8 cellular contexts compared by ENCODE assay signal in genomic region chr7:25950488-25951413, GRCh38.
DNase-seq lines count a peak whose midpoint lies in the region; ATAC-seq and TF ChIP-seq lines count a peak whose summit lies in the region.

No MANE protein-coding gene starts in this region.

- TF ChIP-seq POLR2A in adrenal gland (IDR thresholded peaks at IDR 0.05) (peak in 1 of 2 donors; percentile 39), vagina (IDR thresholded peaks at IDR 0.05) (peak in 1 of 2 donors; percentile 13)

- H3K4me1 ChIP-seq in adrenal gland (replicated peaks in 1 of 2) (peaks cover 0 to 11% of the 10 kb centered on the region in 2 donors), right atrium auricular region (peaks cover 0 to 22% of the 10 kb centered on the region in 2 donors), vagina (peaks cover 25% of the 10 kb centered on the region)

- peak overlapping the region in 3 of 4 donors; percentile 43 to 98 (median 82) for H3K4me3 ChIP-seq in adrenal gland
- H3K4me3 ChIP-seq in right atrium auricular region: peak overlapping the region; percentile 82 to 83
- peak overlapping the region; percentile 76 to 87 for H3K4me3 ChIP-seq in vagina

- H3K36me3 ChIP-seq in adrenal gland (replicated peaks in 1 of 2) (no peaks in the 10 kb centered on the region), right atrium auricular region (no peaks in the 10 kb centered on the region), vagina (no peaks in the 10 kb centered on the region)

- H3K27ac ChIP-seq in adrenal gland: peak overlapping the region in 3 of 5 donors; percentile 60 to 94 (median 74)
- H3K27ac ChIP-seq in right atrium auricular region: peak overlapping the region; percentile 57 to 72
- H3K27ac ChIP-seq in vagina: peak overlapping the region; percentile 80

- TF ChIP-seq CTCF in GM10266 (IDR thresholded peaks at IDR 0.05; ENCODE audit: control insufficient read depth, insufficient read depth, low read depth, missing control alignments): no peak
- TF ChIP-seq CTCF in adrenal gland (IDR thresholded peaks at IDR 0.05): peak in 1 of 6 experiments; percentile 32
- no peak for TF ChIP-seq CTCF in right atrium auricular region (IDR thresholded peaks at IDR 0.05)
- TF ChIP-seq CTCF in vagina (IDR thresholded peaks at IDR 0.05): no peak

- peak; percentile 78 for ATAC-seq in HG02588 (IDR thresholded peaks at IDR 0.05; ENCODE audit: unreplicated experiment)

- WGBS in adrenal gland, 4 donors: 0 to 2% (median 1%) methylated on average over 23 to 86 of the region's 86 CpGs

- DNase-seq in GM10266 (ENCODE audit: extremely low spot score): peak; percentile 95
- DNase-seq in NCI-H1048 (lab: John Stamatoyannopoulos, UW): peak; percentile 91
- DNase-seq in SW 1271 (lab: John Stamatoyannopoulos, UW): peak; percentile 56 to 71
- peak; percentile 95 to 98 (median 96) for DNase-seq in adrenal gland
- DNase-seq in right atrium auricular region (ENCODE audit: low spot score): peak; percentile 92
- DNase-seq in putamen (ENCODE audit: low spot score): peak; percentile 69
- peak in 1 of 2 donors; percentile 95 for DNase-seq in vagina (ENCODE audit: extremely low spot score in 2 of 2)

- no peaks in the 10 kb centered on the region for H3K9me3 ChIP-seq in adrenal gland (replicated peaks in 1 of 3)
- no peaks in the 10 kb centered on the region for H3K9me3 ChIP-seq in right atrium auricular region
- no peaks in the 10 kb centered on the region for H3K9me3 ChIP-seq in vagina

- H3K27me3 ChIP-seq in adrenal gland: no peaks in the 10 kb centered on the region
- no peaks in the 10 kb centered on the region for H3K27me3 ChIP-seq in right atrium auricular region
- no peaks in the 10 kb centered on the region for H3K27me3 ChIP-seq in vagina

- intact Hi-C loops in adrenal gland (cut with DNase I) (no loop called here), vagina (cut with DNase I) (no loop called here)
